ENCODE assay signal across 11 cellular contexts in genomic region chr12:84508943-84509342, GRCh38.
DNase-seq lines count a peak whose midpoint lies in the region; ATAC-seq, FAIRE-seq and TF ChIP-seq lines count a peak whose summit lies in the region.
"Had no signal": no experiment of that assay in that cellular context is flagged by ENCODE, and none has a peak within 500 bp of the region (broad histone marks: within the 10 kb centered on the region; RNA-seq: fewer than 3 reads in every experiment).

No MANE protein-coding gene starts in this region.

- H3K27ac Mint-ChIP-seq in stimulated activated memory B cell treated with anti-CD40 and anti-IgM and Interleukin-4, amounts not matched to agents 10 μg/mL and 1 μg/mL and 100 μg/mL, for 72 hours: no peak overlapping the region
- H3K27ac Mint-ChIP-seq in progenitor cell of endocrine pancreas: no peak overlapping the region

- H3K9me3 ChIP-seq in skeletal muscle satellite cell (replicated peaks; ENCODE audit: low read length): no peaks in the 10 kb centered on the region

- no peaks in the 10 kb centered on the region for H3K27me3 ChIP-seq in skeletal muscle satellite cell (ENCODE audit: control insufficient read depth, insufficient read depth, low read length)

- FAIRE-seq in HTR-8/SVneo (lab: Jason Lieb, UNC): no peak

- H3K4me3 Mint-ChIP-seq in stimulated activated memory B cell treated with anti-CD40 and anti-IgM and Interleukin-4, amounts not matched to agents 10 μg/mL and 1 μg/mL and 100 μg/mL, for 72 hours: no peak overlapping the region
- H3K4me3 Mint-ChIP-seq in progenitor cell of endocrine pancreas (ENCODE audit: low read depth): no peak overlapping the region

- H3K9ac ChIP-seq in skeletal muscle satellite cell (ENCODE audit: low read depth, low read length): no peak overlapping the region

- no peaks in the 10 kb centered on the region for H3K9me3 Mint-ChIP-seq in stimulated activated memory B cell treated with anti-CD40 and anti-IgM and Interleukin-4, amounts not matched to agents 10 μg/mL and 1 μg/mL and 100 μg/mL, for 72 hours
- H3K9me3 Mint-ChIP-seq in progenitor cell of endocrine pancreas (ENCODE audit: low read depth): no peaks in the 10 kb centered on the region

- TF ChIP-seq CTCF in progenitor cell of endocrine pancreas (IDR thresholded peaks at IDR 0.05; ENCODE audit: unreplicated experiment): no peak

- H3K36me3 Mint-ChIP-seq in stimulated activated memory B cell treated with anti-CD40 and anti-IgM and Interleukin-4, amounts not matched to agents 10 μg/mL and 1 μg/mL and 100 μg/mL, for 72 hours: no peaks in the 10 kb centered on the region
- no peaks in the 10 kb centered on the region for H3K36me3 Mint-ChIP-seq in progenitor cell of endocrine pancreas (ENCODE audit: insufficient read depth)

- ATAC-seq in GM18909 (IDR thresholded peaks at IDR 0.05; ENCODE audit: poor library complexity, unreplicated experiment) (peak; percentile 17), GM21825 (IDR thresholded peaks at IDR 0.05; ENCODE audit: unreplicated experiment) (no peak)
- ATAC-seq in stimulated activated memory B cell treated with anti-CD40 and anti-IgM and Interleukin-4, amounts not matched to agents 10 μg/mL and 1 μg/mL and 100 μg/mL, for 72 hours: no peak

- H3K4me1 ChIP-seq in skeletal muscle satellite cell (ENCODE audit: control insufficient read depth, insufficient read depth, low read length): peaks cover 7% of the 10 kb centered on the region

- H3K4me3 ChIP-seq in skeletal muscle satellite cell (ENCODE audit: low read length): no peak overlapping the region

- H3K4me1 Mint-ChIP-seq in stimulated activated memory B cell treated with anti-CD40 and anti-IgM and Interleukin-4, amounts not matched to agents 10 μg/mL and 1 μg/mL and 100 μg/mL, for 72 hours: no peaks in the 10 kb centered on the region
- no peaks in the 10 kb centered on the region for H3K4me1 Mint-ChIP-seq in progenitor cell of endocrine pancreas (ENCODE audit: low read depth)

- H3K36me3 ChIP-seq in skeletal muscle satellite cell (ENCODE audit: insufficient read depth, low read length): no peaks in the 10 kb centered on the region

- peak overlapping the region; percentile 56 for H3K4me2 ChIP-seq in skeletal muscle satellite cell (ENCODE audit: low read length)

- no peaks in the 10 kb centered on the region for H3K27me3 Mint-ChIP-seq in stimulated activated memory B cell treated with anti-CD40 and anti-IgM and Interleukin-4, amounts not matched to agents 10 μg/mL and 1 μg/mL and 100 μg/mL, for 72 hours
- no peaks in the 10 kb centered on the region for H3K27me3 Mint-ChIP-seq in progenitor cell of endocrine pancreas

- DNase-seq in NCI-H510A treated with DMSO at 0.1 percent for 48 hours (lab: John Stamatoyannopoulos, UW) (peak; percentile 60), fibroblast of the conjunctiva (ENCODE audit: low read depth) (peak; percentile 42), HTR-8/SVneo (ENCODE audit: insufficient read length, low spot score) (no peak), progenitor cell of endocrine pancreas (ENCODE audit: low spot score, unreplicated experiment) (no peak)
- DNase-seq: activated CD8-positive, alpha-beta memory T cell treated with anti-CD3 and anti-CD28 coated beads, Interleukin-2, amount 50 U/mL, for 4 hours; KG1; NCI-H524 treated with DMSO at 0.1 percent for 48 hours had no signal

Comparison
In these comparisons a context has a peak if more than half of its experiments do, and no peak if none do; other contexts are left out.
1. DNase-seq: peak in NCI-H510A treated with DMSO at 0.1 percent for 48 hours (single experiment) and fibroblast of the conjunctiva (single experiment); none in HTR-8/SVneo (single experiment) and progenitor cell of endocrine pancreas (single experiment).